In the genomic region with DNA sequence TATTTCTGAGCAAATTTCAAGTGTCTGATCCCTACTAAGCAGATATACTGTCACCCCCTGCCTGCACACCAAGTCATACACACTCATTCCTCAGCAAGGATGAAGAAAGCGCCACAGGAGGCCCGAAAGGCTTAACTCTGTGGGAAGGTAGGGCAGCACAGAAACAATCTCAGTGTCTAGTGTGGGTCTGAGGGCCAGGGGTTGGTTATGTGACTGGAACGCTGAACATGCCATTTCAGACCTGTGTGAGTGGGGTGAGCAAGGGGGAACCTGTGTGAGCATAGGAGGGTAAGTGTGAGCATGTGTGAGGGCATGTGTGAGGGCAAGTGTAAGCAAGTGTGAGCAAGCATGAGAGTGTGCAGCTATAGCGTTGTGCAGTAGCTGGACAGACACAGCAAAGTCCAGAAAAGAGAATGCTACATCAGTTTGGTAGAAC, we compare ENCODE assay signal across 10 cellular contexts. TPM values are rescaled to one million over a fixed set of nuclear protein-coding genes. Genes with fewer than 3 reads are reported as not detected.
DNase-seq lines count a peak whose midpoint lies in the region; ATAC-seq, FAIRE-seq and TF ChIP-seq lines count a peak whose summit lies in the region.
"Had no signal": no experiment of that assay in that cellular context is flagged by ENCODE, and none has a peak within 500 bp of the region (broad histone marks: within the 10 kb centered on the region; RNA-seq: fewer than 3 reads in every experiment).

No MANE protein-coding gene starts in this region.

- BruUV-seq in Calu3 (replicated peaks; lab: Mats Ljungman, UMichigan): no TSS peak

- no peak for TF ChIP-seq CTCF in activated CD8-positive, alpha-beta T cell treated with anti-CD3 and anti-CD28 coated beads for 36 hours (IDR thresholded peaks at IDR 0.05)
- TF ChIP-seq CTCF in Calu3 (IDR thresholded peaks at IDR 0.05; ENCODE audit: unreplicated experiment): no peak

- intact Hi-C loops in activated CD8-positive, alpha-beta T cell treated with anti-CD3 and anti-CD28 coated beads for 36 hours (cut with micrococcal nuclease): loop anchor here (5.0 kb wide), 1 partner anchor 64 kb away; no protein-coding TSS in a partner anchor
- intact Hi-C loops in Calu3 (cut with micrococcal nuclease; ENCODE audit: unreplicated experiment): no loop called here

- TF ChIP-seq POLR2A in GM12891 (IDR thresholded peaks at IDR 0.05; ENCODE audit: low read depth, low read length): no peak

- no peaks in the 10 kb centered on the region for H3K27me3 Mint-ChIP-seq in activated CD8-positive, alpha-beta T cell treated with anti-CD3 and anti-CD28 coated beads for 36 hours
- H3K27me3 Mint-ChIP-seq in immature natural killer cell (ENCODE audit: low read depth in 3 of 3): peaks cover 0 to 2% (median 0%) of the 10 kb centered on the region in 3 donors
- H3K27me3 Mint-ChIP-seq in stimulated activated naive CD8-positive, alpha-beta T cell treated with anti-CD3 and anti-CD28 coated beads, Interleukin-15, amount 100 ng/mL, for 72 hours: no peaks in the 10 kb centered on the region
- no peaks in the 10 kb centered on the region for H3K27me3 Mint-ChIP-seq in Calu3 (ENCODE audit: unreplicated experiment)

- H3K27ac Mint-ChIP-seq in activated CD8-positive, alpha-beta T cell treated with anti-CD3 and anti-CD28 coated beads for 36 hours: peak overlapping the region; percentile 73
- H3K27ac Mint-ChIP-seq in immature natural killer cell (peak overlapping the region; percentile 76 to 90 (median 84)), Calu3 (ENCODE audit: unreplicated experiment) (no peak overlapping the region)
- H3K27ac Mint-ChIP-seq in stimulated activated naive CD8-positive, alpha-beta T cell treated with anti-CD3 and anti-CD28 coated beads, Interleukin-15, amount 100 ng/mL, for 72 hours: peak overlapping the region; percentile 5 to 47

- FAIRE-seq in GM12891 (lab: Jason Lieb, UNC): peak; percentile 81

- H3K4me3 Mint-ChIP-seq in activated CD8-positive, alpha-beta T cell treated with anti-CD3 and anti-CD28 coated beads for 36 hours: peak overlapping the region; percentile 92
- peak overlapping the region; percentile 74 to 98 (median 87) for H3K4me3 Mint-ChIP-seq in immature natural killer cell
- H3K4me3 Mint-ChIP-seq in stimulated activated naive CD8-positive, alpha-beta T cell treated with anti-CD3 and anti-CD28 coated beads, Interleukin-15, amount 100 ng/mL, for 72 hours: peak overlapping the region; percentile 78 to 91
- H3K4me3 Mint-ChIP-seq in Calu3 (ENCODE audit: low read depth, unreplicated experiment): no peak overlapping the region

- POLR2A ChIA-PET in activated CD8-positive, alpha-beta T cell treated with anti-CD3 and anti-CD28 coated beads for 36 hours (lab: Charles Lee): interaction anchor here (1.0 to 9.4 kb wide), 4 partner anchors 13 to 72 kb away, joined by 3 to 71 read pairs (median 4); no protein-coding TSS in a partner anchor

- ATAC-seq in activated CD8-positive, alpha-beta T cell treated with anti-CD3 and anti-CD28 coated beads for 36 hours: peak; percentile 5
- ATAC-seq in stimulated activated naive CD8-positive, alpha-beta T cell treated with anti-CD3 and anti-CD28 coated beads, Interleukin-15, amount 100 ng/mL, for 72 hours: no peak
- no peak for ATAC-seq in HG03139 (IDR thresholded peaks at IDR 0.05; ENCODE audit: unreplicated experiment)

- no peak for DNase-seq in GM12891 (ENCODE audit: insufficient read length, low spot score)
- DNase-seq in activated CD8-positive, alpha-beta T cell treated with anti-CD3 and anti-CD28 coated beads for 36 hours: no peak
- no peak for DNase-seq in immature natural killer cell
- DNase-seq in stimulated activated naive CD8-positive, alpha-beta T cell treated with anti-CD3 and anti-CD28 coated beads, Interleukin-15, amount 100 ng/mL, for 72 hours: no peak
- no peak for DNase-seq in NCI-H146 (lab: John Stamatoyannopoulos, UW)
- no peak for DNase-seq in Calu3
- DNase-seq: colonic mucosa, hippocampal formation, SK-N-SH had no signal

- peaks cover 79% of the 10 kb centered on the region for H3K36me3 Mint-ChIP-seq in activated CD8-positive, alpha-beta T cell treated with anti-CD3 and anti-CD28 coated beads for 36 hours (ENCODE audit: low read depth)
- peaks cover 22 to 54% (median 33%) of the 10 kb centered on the region in 3 donors for H3K36me3 Mint-ChIP-seq in immature natural killer cell
- peaks cover 4% of the 10 kb centered on the region for H3K36me3 Mint-ChIP-seq in Calu3 (ENCODE audit: insufficient read depth, unreplicated experiment)

- H3K4me1 Mint-ChIP-seq in activated CD8-positive, alpha-beta T cell treated with anti-CD3 and anti-CD28 coated beads for 36 hours (ENCODE audit: low read depth): peaks cover 53% of the 10 kb centered on the region
- H3K4me1 Mint-ChIP-seq in immature natural killer cell: peaks cover 77 to 85% of the 10 kb centered on the region in 2 donors
- H3K4me1 Mint-ChIP-seq in stimulated activated naive CD8-positive, alpha-beta T cell treated with anti-CD3 and anti-CD28 coated beads, Interleukin-15, amount 100 ng/mL, for 72 hours: peaks cover 60% of the 10 kb centered on the region
- H3K4me1 Mint-ChIP-seq in Calu3 (ENCODE audit: low read depth, unreplicated experiment): peaks cover 9% of the 10 kb centered on the region

- CTCF ChIA-PET in activated CD8-positive, alpha-beta T cell treated with anti-CD3 and anti-CD28 coated beads for 36 hours (lab: Charles Lee): interaction anchor here (0.8 to 3.0 kb wide), 7 partner anchors 21 to 99 kb away, joined by 3 to 18 read pairs (median 3); no protein-coding TSS in a partner anchor
- CTCF ChIA-PET in Calu3 (lab: Charles Lee): no interaction called here

- H3K9me3 Mint-ChIP-seq in activated CD8-positive, alpha-beta T cell treated with anti-CD3 and anti-CD28 coated beads for 36 hours: no peaks in the 10 kb centered on the region
- H3K9me3 Mint-ChIP-seq in immature natural killer cell (no peaks in the 10 kb centered on the region), Calu3 (ENCODE audit: low read depth, unreplicated experiment) (no peaks in the 10 kb centered on the region)
- H3K9me3 Mint-ChIP-seq in stimulated activated naive CD8-positive, alpha-beta T cell treated with anti-CD3 and anti-CD28 coated beads, Interleukin-15, amount 100 ng/mL, for 72 hours: no peaks in the 10 kb centered on the region

TF ChIP-seq in GM12891, 5 proteins besides CTCF, POLR2A, EP300 and RAD21:
- TF ChIP-seq POLR2AphosphoS5 (IDR thresholded peaks at IDR 0.05; ENCODE audit: low read depth, low read length) (peak; percentile 54; the same call in 1 of the 2 replicates), POU2F2 (IDR thresholded peaks at IDR 0.05; ENCODE audit: low read depth, low read length) (no peak)

RNA-seq across cellular contexts. Expression of gene ITPKB, which starts 6.2 kb away (rescaled TPM):
- 15.8 TPM for polyA plus RNA-seq in GM12891 (2012; ENCODE audit: low read depth, missing spikeins)
- 10 to 100 TPM; 40.8 to 42.6 TPM for total RNA-seq in activated CD8-positive, alpha-beta T cell treated with anti-CD3 and anti-CD28 coated beads for 36 hours
- polyA plus RNA-seq in immature natural killer cell: 10 to 100 TPM; 14.1 to 37.8 (median 18.7) TPM
- 9.8 and 11.8 TPM in 2 replicates for total RNA-seq in Calu3 (2022)
